ENCODE assay signal across 1 cellular context in the genomic region with DNA sequence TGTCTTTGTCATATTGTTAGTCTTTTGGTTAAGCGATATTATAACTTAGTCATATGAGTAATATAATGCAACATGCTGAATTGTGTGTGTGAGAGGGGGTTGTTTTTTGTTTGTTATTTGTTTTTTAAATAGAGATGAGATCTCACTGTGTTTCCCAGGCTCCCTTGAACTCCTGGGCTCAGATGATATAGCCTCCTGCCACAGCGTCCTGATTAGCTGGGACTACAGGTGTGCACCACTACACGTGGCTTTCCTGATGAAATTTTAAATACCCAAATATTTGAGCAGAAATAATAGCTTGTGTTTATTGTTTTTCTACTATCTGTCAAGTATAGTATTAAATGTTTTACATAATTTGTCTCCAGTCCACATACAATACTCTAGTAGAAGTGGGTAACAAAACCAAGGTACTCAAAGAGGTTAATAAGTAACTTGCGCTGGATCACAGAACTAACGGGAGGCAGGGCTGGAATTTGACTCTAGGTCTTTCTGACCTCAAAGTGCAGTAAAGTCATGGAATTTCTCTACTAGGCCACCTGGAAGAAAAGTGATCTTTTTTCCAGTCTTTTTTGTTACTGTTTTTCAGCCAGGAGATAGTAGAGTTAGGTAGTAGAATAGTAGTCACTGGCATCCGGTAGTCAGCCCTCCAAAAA.
A peak's percentile ranks its signal among the peaks of the same experiment; 100 is the strongest.
TF ChIP-seq lines count a peak whose summit lies in the region.

No MANE protein-coding gene starts in this region.

TF ChIP-seq in HepG2, 621 proteins besides CTCF, POLR2A, EP300 and RAD21 (continued from another document and continues in another):
- TF ChIP-seq, protein P1, sequence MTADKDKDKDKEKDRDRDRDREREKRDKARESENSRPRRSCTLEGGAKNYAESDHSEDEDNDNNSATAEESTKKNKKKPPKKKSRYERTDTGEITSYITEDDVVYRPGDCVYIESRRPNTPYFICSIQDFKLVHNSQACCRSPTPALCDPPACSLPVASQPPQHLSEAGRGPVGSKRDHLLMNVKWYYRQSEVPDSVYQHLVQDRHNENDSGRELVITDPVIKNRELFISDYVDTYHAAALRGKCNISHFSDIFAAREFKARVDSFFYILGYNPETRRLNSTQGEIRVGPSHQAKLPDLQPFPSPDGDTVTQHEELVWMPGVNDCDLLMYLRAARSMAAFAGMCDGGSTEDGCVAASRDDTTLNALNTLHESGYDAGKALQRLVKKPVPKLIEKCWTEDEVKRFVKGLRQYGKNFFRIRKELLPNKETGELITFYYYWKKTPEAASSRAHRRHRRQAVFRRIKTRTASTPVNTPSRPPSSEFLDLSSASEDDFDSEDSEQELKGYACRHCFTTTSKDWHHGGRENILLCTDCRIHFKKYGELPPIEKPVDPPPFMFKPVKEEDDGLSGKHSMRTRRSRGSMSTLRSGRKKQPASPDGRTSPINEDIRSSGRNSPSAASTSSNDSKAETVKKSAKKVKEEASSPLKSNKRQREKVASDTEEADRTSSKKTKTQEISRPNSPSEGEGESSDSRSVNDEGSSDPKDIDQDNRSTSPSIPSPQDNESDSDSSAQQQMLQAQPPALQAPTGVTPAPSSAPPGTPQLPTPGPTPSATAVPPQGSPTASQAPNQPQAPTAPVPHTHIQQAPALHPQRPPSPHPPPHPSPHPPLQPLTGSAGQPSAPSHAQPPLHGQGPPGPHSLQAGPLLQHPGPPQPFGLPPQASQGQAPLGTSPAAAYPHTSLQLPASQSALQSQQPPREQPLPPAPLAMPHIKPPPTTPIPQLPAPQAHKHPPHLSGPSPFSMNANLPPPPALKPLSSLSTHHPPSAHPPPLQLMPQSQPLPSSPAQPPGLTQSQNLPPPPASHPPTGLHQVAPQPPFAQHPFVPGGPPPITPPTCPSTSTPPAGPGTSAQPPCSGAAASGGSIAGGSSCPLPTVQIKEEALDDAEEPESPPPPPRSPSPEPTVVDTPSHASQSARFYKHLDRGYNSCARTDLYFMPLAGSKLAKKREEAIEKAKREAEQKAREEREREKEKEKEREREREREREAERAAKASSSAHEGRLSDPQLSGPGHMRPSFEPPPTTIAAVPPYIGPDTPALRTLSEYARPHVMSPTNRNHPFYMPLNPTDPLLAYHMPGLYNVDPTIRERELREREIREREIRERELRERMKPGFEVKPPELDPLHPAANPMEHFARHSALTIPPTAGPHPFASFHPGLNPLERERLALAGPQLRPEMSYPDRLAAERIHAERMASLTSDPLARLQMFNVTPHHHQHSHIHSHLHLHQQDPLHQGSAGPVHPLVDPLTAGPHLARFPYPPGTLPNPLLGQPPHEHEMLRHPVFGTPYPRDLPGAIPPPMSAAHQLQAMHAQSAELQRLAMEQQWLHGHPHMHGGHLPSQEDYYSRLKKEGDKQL (CRISPR knock-in tag; IDR thresholded peaks at IDR 0.05; ENCODE audit: low read depth): no peak
- TF ChIP-seq, protein P2, sequence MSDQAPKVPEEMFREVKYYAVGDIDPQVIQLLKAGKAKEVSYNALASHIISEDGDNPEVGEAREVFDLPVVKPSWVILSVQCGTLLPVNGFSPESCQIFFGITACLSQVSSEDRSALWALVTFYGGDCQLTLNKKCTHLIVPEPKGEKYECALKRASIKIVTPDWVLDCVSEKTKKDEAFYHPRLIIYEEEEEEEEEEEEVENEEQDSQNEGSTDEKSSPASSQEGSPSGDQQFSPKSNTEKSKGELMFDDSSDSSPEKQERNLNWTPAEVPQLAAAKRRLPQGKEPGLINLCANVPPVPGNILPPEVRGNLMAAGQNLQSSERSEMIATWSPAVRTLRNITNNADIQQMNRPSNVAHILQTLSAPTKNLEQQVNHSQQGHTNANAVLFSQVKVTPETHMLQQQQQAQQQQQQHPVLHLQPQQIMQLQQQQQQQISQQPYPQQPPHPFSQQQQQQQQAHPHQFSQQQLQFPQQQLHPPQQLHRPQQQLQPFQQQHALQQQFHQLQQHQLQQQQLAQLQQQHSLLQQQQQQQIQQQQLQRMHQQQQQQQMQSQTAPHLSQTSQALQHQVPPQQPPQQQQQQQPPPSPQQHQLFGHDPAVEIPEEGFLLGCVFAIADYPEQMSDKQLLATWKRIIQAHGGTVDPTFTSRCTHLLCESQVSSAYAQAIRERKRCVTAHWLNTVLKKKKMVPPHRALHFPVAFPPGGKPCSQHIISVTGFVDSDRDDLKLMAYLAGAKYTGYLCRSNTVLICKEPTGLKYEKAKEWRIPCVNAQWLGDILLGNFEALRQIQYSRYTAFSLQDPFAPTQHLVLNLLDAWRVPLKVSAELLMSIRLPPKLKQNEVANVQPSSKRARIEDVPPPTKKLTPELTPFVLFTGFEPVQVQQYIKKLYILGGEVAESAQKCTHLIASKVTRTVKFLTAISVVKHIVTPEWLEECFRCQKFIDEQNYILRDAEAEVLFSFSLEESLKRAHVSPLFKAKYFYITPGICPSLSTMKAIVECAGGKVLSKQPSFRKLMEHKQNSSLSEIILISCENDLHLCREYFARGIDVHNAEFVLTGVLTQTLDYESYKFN (CRISPR knock-in tag; conservative IDR thresholded peaks at IDR 0.05): peak; percentile 67; the same call in 1 of the 2 replicates
- no peak for TF ChIP-seq ZNF382 (CRISPR knock-in tag; IDR thresholded peaks at IDR 0.05; ENCODE audit: borderline replicate concordance)
- TF ChIP-seq HNF1A (IDR thresholded peaks at IDR 0.05; ENCODE audit: low read depth): peak; percentile 93
- peak; percentile 94 for TF ChIP-seq HNF1A (CRISPR knock-in tag; IDR thresholded peaks at IDR 0.05; ENCODE audit: borderline replicate concordance)
- no peak for TF ChIP-seq GFI1 (CRISPR knock-in tag; IDR thresholded peaks at IDR 0.05; ENCODE audit: borderline replicate concordance)
- TF ChIP-seq POGZ (CRISPR knock-in tag; IDR thresholded peaks at IDR 0.05): peak; percentile 54; the same call in 1 of the 2 replicates
- TF ChIP-seq ZNF10 (CRISPR knock-in tag; IDR thresholded peaks at IDR 0.05; ENCODE audit: borderline replicate concordance, low read depth): no peak
- no peak for TF ChIP-seq TFE3 (CRISPR knock-in tag; IDR thresholded peaks at IDR 0.05)
- TF ChIP-seq FOXP1 (IDR thresholded peaks at IDR 0.05): no peak
- 0 out of 2 replicates have a peak, but pooled peaks have one; percentile 3 for TF ChIP-seq FOXP1 (CRISPR knock-in tag; IDR thresholded peaks at IDR 0.05)
- no peak for TF ChIP-seq ZNF510 (CRISPR knock-in tag; IDR thresholded peaks at IDR 0.05; ENCODE audit: low read depth)
- TF ChIP-seq HMGA1 (CRISPR knock-in tag; conservative IDR thresholded peaks at IDR 0.05): no peak
- no peak for TF ChIP-seq ZNF841 (CRISPR knock-in tag; IDR thresholded peaks at IDR 0.05; ENCODE audit: borderline replicate concordance)
- no peak for TF ChIP-seq ZNF280B (CRISPR knock-in tag; IDR thresholded peaks at IDR 0.05; ENCODE audit: borderline replicate concordance)
- TF ChIP-seq ZFP1 (CRISPR knock-in tag; IDR thresholded peaks at IDR 0.05): 0 out of 2 replicates have a peak, but pooled peaks have one; percentile 61
- TF ChIP-seq MTF2 (CRISPR knock-in tag; IDR thresholded peaks at IDR 0.05; ENCODE audit: borderline replicate concordance): no peak
- TF ChIP-seq HNF4A (CRISPR knock-in tag; IDR thresholded peaks at IDR 0.05): peak; percentile 58
- no peak for TF ChIP-seq HIC2 (CRISPR knock-in tag; IDR thresholded peaks at IDR 0.05; ENCODE audit: low read depth)
- no peak for TF ChIP-seq ISX (CRISPR knock-in tag; conservative IDR thresholded peaks at IDR 0.05)
- no peak for TF ChIP-seq BHLHE40 (IDR thresholded peaks at IDR 0.05; ENCODE audit: low read length)
- TF ChIP-seq, protein P3, sequence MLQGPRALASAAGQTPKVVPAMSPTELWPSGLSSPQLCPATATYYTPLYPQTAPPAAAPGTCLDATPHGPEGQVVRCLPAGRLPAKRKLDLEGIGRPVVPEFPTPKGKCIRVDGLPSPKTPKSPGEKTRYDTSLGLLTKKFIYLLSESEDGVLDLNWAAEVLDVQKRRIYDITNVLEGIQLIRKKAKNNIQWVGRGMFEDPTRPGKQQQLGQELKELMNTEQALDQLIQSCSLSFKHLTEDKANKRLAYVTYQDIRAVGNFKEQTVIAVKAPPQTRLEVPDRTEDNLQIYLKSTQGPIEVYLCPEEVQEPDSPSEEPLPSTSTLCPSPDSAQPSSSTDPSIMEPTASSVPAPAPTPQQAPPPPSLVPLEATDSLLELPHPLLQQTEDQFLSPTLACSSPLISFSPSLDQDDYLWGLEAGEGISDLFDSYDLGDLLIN (CRISPR knock-in tag; IDR thresholded peaks at IDR 0.05; ENCODE audit: borderline replicate concordance): no peak
- no peak for TF ChIP-seq ZNF800 (CRISPR knock-in tag; IDR thresholded peaks at IDR 0.05)
- TF ChIP-seq ZBTB7B (CRISPR knock-in tag; IDR thresholded peaks at IDR 0.05): no peak
- TF ChIP-seq ZNF383 (CRISPR knock-in tag; IDR thresholded peaks at IDR 0.05; ENCODE audit: borderline replicate concordance): no peak
- TF ChIP-seq ZNF224 (CRISPR knock-in tag; IDR thresholded peaks at IDR 0.05): no peak
- no peak for TF ChIP-seq NFIB (CRISPR knock-in tag; IDR thresholded peaks at IDR 0.05; ENCODE audit: borderline replicate concordance)
- peak; percentile 41; the same call in 1 of the 2 replicates for TF ChIP-seq RXRB (CRISPR knock-in tag; IDR thresholded peaks at IDR 0.05; ENCODE audit: borderline replicate concordance)
- 0 out of 2 replicates have a peak, but pooled peaks have one; percentile 40 for TF ChIP-seq NR2F6 (IDR thresholded peaks at IDR 0.05)
- TF ChIP-seq NR2F6 (CRISPR knock-in tag; IDR thresholded peaks at IDR 0.05): 0 out of 2 replicates have a peak, but pooled peaks have one; percentile 46
- TF ChIP-seq ZNF616 (CRISPR knock-in tag; IDR thresholded peaks at IDR 0.05; ENCODE audit: low read depth): no peak
- no peak for TF ChIP-seq ZNF891 (CRISPR knock-in tag; IDR thresholded peaks at IDR 0.05)
